In genomic region chr14:70809238-70810214, GRCh38 we compare ENCODE assay signal across 8 cellular contexts. TPM values are rescaled to one million over a fixed set of nuclear protein-coding genes. Genes with fewer than 3 reads are reported as not detected.
A peak's percentile ranks its signal among the peaks of the same experiment; 100 is the strongest.
DNase-seq lines count a peak whose midpoint lies in the region; ATAC-seq lines count a peak whose summit lies in the region.

MAP3K9 (minus strand) TSS chr14:70809513; CDS start chr14:70809171, 342 bp downstream.

- peak within 1 kb of the TSS; percentile 82 to 93 (median 87) for H3K4me3 Mint-ChIP-seq in CD4-positive, CD25-positive, alpha-beta regulatory T cell
- peak within 1 kb of the TSS; percentile 69 for H3K4me3 Mint-ChIP-seq in activated CD8-positive, alpha-beta T cell treated with anti-CD3 and anti-CD28 coated beads, Interleukin-2, amount 10 ng/mL, durations not matched to agents 7 days and 5 days

- no peaks in the 10 kb centered on the region for H3K27me3 ChIP-seq in CD4-positive, CD25-positive, alpha-beta regulatory T cell (ENCODE audit: control insufficient read depth, insufficient read depth, low read length)
- H3K27me3 ChIP-seq in effector memory CD4-positive, alpha-beta T cell (replicated peaks; ENCODE audit: control insufficient read depth, insufficient read depth, low read length, poor library complexity, severe bottlenecking): no peaks in the 10 kb centered on the region

- WGBS in mesodermal cell (ENCODE audit: insufficient coverage in 2 of 2), 2 experiments: 0% methylated on average over 58 to 82 of the region's 88 CpGs

- H3K4me3 ChIP-seq in CD4-positive, CD25-positive, alpha-beta regulatory T cell (ENCODE audit: low read depth, low read length): peak within 1 kb of the TSS; percentile 75
- peak within 1 kb of the TSS; percentile 90 for H3K4me3 ChIP-seq in effector memory CD4-positive, alpha-beta T cell (ENCODE audit: insufficient read depth, low read depth, low read length, poor library complexity, severe bottlenecking)
- peak within 1 kb of the TSS; percentile 69 for H3K4me3 ChIP-seq in mesodermal cell (ENCODE audit: extremely low read depth, insufficient read depth, low read length, poor library complexity, severe bottlenecking)

- peaks cover 16% of the 10 kb centered on the region for H3K4me1 ChIP-seq in CD4-positive, CD25-positive, alpha-beta regulatory T cell (ENCODE audit: control insufficient read depth, insufficient read depth, low read length, poor library complexity, severe bottlenecking)
- H3K4me1 ChIP-seq in effector memory CD4-positive, alpha-beta T cell (ENCODE audit: control insufficient read depth, insufficient read depth, low read length, poor library complexity, severe bottlenecking): no peaks in the 10 kb centered on the region
- no peaks in the 10 kb centered on the region for H3K4me1 ChIP-seq in mesodermal cell (ENCODE audit: control insufficient read depth, insufficient read depth, low read length, poor library complexity, severe bottlenecking)

- no peaks in the 10 kb centered on the region for H3K36me3 Mint-ChIP-seq in CD4-positive, CD25-positive, alpha-beta regulatory T cell
- peaks cover 2% of the 10 kb centered on the region for H3K36me3 Mint-ChIP-seq in activated CD8-positive, alpha-beta T cell treated with anti-CD3 and anti-CD28 coated beads, Interleukin-2, amount 10 ng/mL, durations not matched to agents 7 days and 5 days (ENCODE audit: low read depth)

- H3K27ac ChIP-seq in CD4-positive, CD25-positive, alpha-beta regulatory T cell (ENCODE audit: insufficient read depth, low read length, poor library complexity, severe bottlenecking): peak within 1 kb of the TSS; percentile 68
- H3K27ac ChIP-seq in effector memory CD4-positive, alpha-beta T cell (ENCODE audit: insufficient read depth, low read length, poor library complexity, severe bottlenecking): peak within 1 kb of the TSS; percentile 62
- peak within 1 kb of the TSS; percentile 18 for H3K27ac ChIP-seq in mesodermal cell (ENCODE audit: low read depth, low read length, severe bottlenecking)

- H3K27ac Mint-ChIP-seq in CD4-positive, CD25-positive, alpha-beta regulatory T cell: peak within 1 kb of the TSS; percentile 59 to 92 (median 87)
- H3K27ac Mint-ChIP-seq in activated CD8-positive, alpha-beta T cell treated with anti-CD3 and anti-CD28 coated beads, Interleukin-2, amount 10 ng/mL, durations not matched to agents 7 days and 5 days: peak within 1 kb of the TSS; percentile 82

- no peaks in the 10 kb centered on the region for H3K9me3 ChIP-seq in CD4-positive, CD25-positive, alpha-beta regulatory T cell (ENCODE audit: control insufficient read depth in 2 of 2, low read length in 2 of 2)
- H3K9me3 ChIP-seq in effector memory CD4-positive, alpha-beta T cell (ENCODE audit: control insufficient read depth, low read length): no peaks in the 10 kb centered on the region
- no peaks in the 10 kb centered on the region for H3K9me3 ChIP-seq in mesodermal cell (ENCODE audit: control insufficient read depth, low read length)

- H3K36me3 ChIP-seq in CD4-positive, CD25-positive, alpha-beta regulatory T cell (ENCODE audit: control insufficient read depth, insufficient read depth, low read length): no peaks in the 10 kb centered on the region
- no peaks in the 10 kb centered on the region for H3K36me3 ChIP-seq in effector memory CD4-positive, alpha-beta T cell (ENCODE audit: control insufficient read depth, insufficient read depth, low read length)
- H3K36me3 ChIP-seq in mesodermal cell (ENCODE audit: control insufficient read depth, insufficient read depth, low read length): no peaks in the 10 kb centered on the region

- peak; percentile 84 to 86 for ATAC-seq in CD4-positive, CD25-positive, alpha-beta regulatory T cell (ENCODE audit: low read depth in 2 of 2)
- ATAC-seq in GM19438 (IDR thresholded peaks at IDR 0.05; ENCODE audit: low read depth, unreplicated experiment) (peak; percentile 78), HG03571 (IDR thresholded peaks at IDR 0.05; ENCODE audit: unreplicated experiment) (peak; percentile 87)
- peak; percentile 90 for ATAC-seq in activated CD8-positive, alpha-beta T cell treated with anti-CD3 and anti-CD28 coated beads, Interleukin-2, amount 10 ng/mL, durations not matched to agents 7 days and 5 days

- H3K27me3 Mint-ChIP-seq in CD4-positive, CD25-positive, alpha-beta regulatory T cell: no peaks in the 10 kb centered on the region
- peaks cover 2% of the 10 kb centered on the region for H3K27me3 Mint-ChIP-seq in activated CD8-positive, alpha-beta T cell treated with anti-CD3 and anti-CD28 coated beads, Interleukin-2, amount 10 ng/mL, durations not matched to agents 7 days and 5 days (ENCODE audit: low read depth)

- peaks cover 0 to 17% (median 10%) of the 10 kb centered on the region in 4 donors for H3K4me1 Mint-ChIP-seq in CD4-positive, CD25-positive, alpha-beta regulatory T cell
- peaks cover 15% of the 10 kb centered on the region for H3K4me1 Mint-ChIP-seq in activated CD8-positive, alpha-beta T cell treated with anti-CD3 and anti-CD28 coated beads, Interleukin-2, amount 10 ng/mL, durations not matched to agents 7 days and 5 days (ENCODE audit: low read depth)

- H3K9me3 Mint-ChIP-seq in CD4-positive, CD25-positive, alpha-beta regulatory T cell: no peaks in the 10 kb centered on the region
- no peaks in the 10 kb centered on the region for H3K9me3 Mint-ChIP-seq in activated CD8-positive, alpha-beta T cell treated with anti-CD3 and anti-CD28 coated beads, Interleukin-2, amount 10 ng/mL, durations not matched to agents 7 days and 5 days (ENCODE audit: insufficient read depth)

- CTCF ChIA-PET in activated CD8-positive, alpha-beta T cell treated with anti-CD3 and anti-CD28 coated beads, Interleukin-2, amount 10 ng/mL, durations not matched to agents 7 days and 5 days (lab: Charles Lee): interaction anchor here (0.7 to 3.1 kb wide), 15 partner anchors 9 to 208 kb away, joined by 3 to 25 read pairs (median 6); partner anchors contain the start of genes MED6, PCNX1 and TTC9

- POLR2A ChIA-PET in activated CD8-positive, alpha-beta T cell treated with anti-CD3 and anti-CD28 coated beads, Interleukin-2, amount 10 ng/mL, durations not matched to agents 7 days and 5 days (lab: Charles Lee): interaction anchor here (0.5 to 2.7 kb wide), 11 partner anchors 8 to 1043 kb away, joined by 3 to 16 read pairs (median 5); partner anchors contain the start of genes MED6, PCNX1, SRSF5 and TTC9

- DNase-seq in CD4-positive, CD25-positive, alpha-beta regulatory T cell: peak; percentile 80 to 98 (median 89)
- DNase-seq in NCI-H774 (lab: John Stamatoyannopoulos, UW): peak; percentile 91
- DNase-seq in activated CD8-positive, alpha-beta T cell treated with anti-CD3 and anti-CD28 coated beads, Interleukin-2, amount 10 ng/mL, durations not matched to agents 7 days and 5 days: peak; percentile 97
- peak; percentile 86 to 89 (median 87) for DNase-seq in effector memory CD4-positive, alpha-beta T cell
- DNase-seq in stimulated activated CD8-positive, alpha-beta memory T cell treated with anti-CD3 and anti-CD28 coated beads, Interleukin-15, amount 100 ng/mL, for 24 hours (ENCODE audit: low read depth): peak; percentile 81

RNA-seq across cellular contexts. Expression of gene MAP3K9, which starts in this region (rescaled TPM):
- 15.7 TPM for total RNA-seq in CD4-positive, CD25-positive, alpha-beta regulatory T cell
- 1 to 10 TPM; 1.1 to 1.7 (median 1.4) TPM for polyA plus RNA-seq in CD4-positive, CD25-positive, alpha-beta regulatory T cell
- 1 to 10 TPM; 6.7 to 7.0 TPM for total RNA-seq in activated CD8-positive, alpha-beta T cell treated with anti-CD3 and anti-CD28 coated beads, Interleukin-2, amount 10 ng/mL, durations not matched to agents 7 days and 5 days
- polyA plus RNA-seq in mesodermal cell (2013, experiment 1 of 2): 2.9 TPM
- 1.7 TPM for polyA plus RNA-seq in mesodermal cell (2013, experiment 2 of 2)

Comparison
In these comparisons a context has a peak if more than half of its experiments do, and no peak if none do; other contexts are left out.
1. Peak in every context shown above with its lines: DNase-seq, ATAC-seq, H3K4me3 ChIP-seq and H3K27ac ChIP-seq.
2. H3K27ac ChIP-seq: peak in every context shown above with its lines; median percentile 68 in CD4-positive, CD25-positive, alpha-beta regulatory T cell; 62 in effector memory CD4-positive, alpha-beta T cell; 18 in mesodermal cell.